20 cellular contexts compared by ENCODE assay signal in genomic region chr10:86403183-86403797, GRCh38. TPM values are rescaled to one million over a fixed set of nuclear protein-coding genes. Genes with fewer than 3 reads are reported as not detected.
A peak's percentile ranks its signal among the peaks of the same experiment; 100 is the strongest.
DNase-seq lines count a peak whose midpoint lies in the region; ATAC-seq and TF ChIP-seq lines count a peak whose summit lies in the region.
"Had no signal": no experiment of that assay in that cellular context is flagged by ENCODE, and none has a peak within 500 bp of the region (broad histone marks: within the 10 kb centered on the region; RNA-seq: fewer than 3 reads in every experiment).

No MANE protein-coding gene starts in this region.

- intact Hi-C loops in thyroid gland (cut with DNase I) = loop anchor here (5.0 kb wide), 1 partner anchor 119 kb away; the partner anchor contains the start of gene WAPL

- no peaks in the 10 kb centered on the region for H3K36me3 ChIP-seq in thyroid gland
- H3K36me3 ChIP-seq: right lobe of liver had no signal

- H3K4me1 Mint-ChIP-seq in activated naive CD4-positive, alpha-beta T cell treated with anti-CD3 and anti-CD28 coated beads, Interleukin-2, amount 50 U/mL, for 24 hours = peaks cover 19% of the 10 kb centered on the region

- peaks cover 28 to 31% of the 10 kb centered on the region in 2 donors for H3K4me1 ChIP-seq in thyroid gland

- H3K27ac ChIP-seq in thyroid gland = peak overlapping the region; percentile 12 to 57 (median 38)
- H3K27ac ChIP-seq: PC-9 had no signal

- no peak for TF ChIP-seq CTCF in thyroid gland (IDR thresholded peaks at IDR 0.05)

- no peak for ATAC-seq in HG02571 (IDR thresholded peaks at IDR 0.05; ENCODE audit: unreplicated experiment)
- ATAC-seq: A549; activated CD4-positive, CD25-positive, alpha-beta regulatory T cell treated with anti-CD3 and anti-CD28 coated beads, Interleukin-2, amount 50 U/mL, for 24 hours had no signal

- no peak overlapping the region for H3K4me3 ChIP-seq in thyroid gland (replicated peaks in 1 of 3)
- H3K4me3 ChIP-seq: A549, PC-9, right lobe of liver had no signal

- WGBS in thyroid gland, 2 donors = 53 to 54% methylated on average over 6 of the region's 6 CpGs

- no peak overlapping the region for H3K27ac Mint-ChIP-seq in activated naive CD4-positive, alpha-beta T cell treated with anti-CD3 and anti-CD28 coated beads, Interleukin-2, amount 50 U/mL, for 24 hours
- H3K27ac Mint-ChIP-seq: CD14-positive monocyte had no signal

- no peak for TF ChIP-seq POLR2A in thyroid gland (IDR thresholded peaks at IDR 0.05)

- no peaks in the 10 kb centered on the region for H3K36me3 Mint-ChIP-seq in activated naive CD4-positive, alpha-beta T cell treated with anti-CD3 and anti-CD28 coated beads, Interleukin-2, amount 50 U/mL, for 24 hours

- H3K9me3 ChIP-seq in thyroid gland = no peaks in the 10 kb centered on the region
- H3K9me3 ChIP-seq: A549, right lobe of liver had no signal

- H3K4me3 Mint-ChIP-seq in activated naive CD4-positive, alpha-beta T cell treated with anti-CD3 and anti-CD28 coated beads, Interleukin-2, amount 50 U/mL, for 24 hours = peak overlapping the region; percentile 20

- H3K9me3 Mint-ChIP-seq in activated naive CD4-positive, alpha-beta T cell treated with anti-CD3 and anti-CD28 coated beads, Interleukin-2, amount 50 U/mL, for 24 hours = no peaks in the 10 kb centered on the region

- no peaks in the 10 kb centered on the region for H3K27me3 Mint-ChIP-seq in activated naive CD4-positive, alpha-beta T cell treated with anti-CD3 and anti-CD28 coated beads, Interleukin-2, amount 50 U/mL, for 24 hours

- no peaks in the 10 kb centered on the region for H3K27me3 ChIP-seq in thyroid gland
- H3K27me3 ChIP-seq: right lobe of liver had no signal

- no peak for DNase-seq in activated naive CD4-positive, alpha-beta T cell treated with Interleukin-2 at 50 U/mL for 16 hours
- DNase-seq in RKO (ENCODE audit: low spot score) (peak; percentile 11), kidney tubule cell (ENCODE audit: low spot score) (peak; percentile 93), thyroid gland (peak; percentile 85 to 90), RPMI8226 (no peak)
- no peak for DNase-seq in activated CD8-positive, alpha-beta memory T cell treated with anti-CD3 and anti-CD28 coated beads, Interleukin-2, amount 50 U/mL, for 4 hours
- DNase-seq: activated gamma-delta T cell treated with Interleukin-2 at 50 U/mL for 16 hours; DND-41; islet precursor cell; KG1; NCI-H82; stimulated activated naive CD4-positive, alpha-beta T cell treated with Interleukin-2 at 50 U/mL for 16 hours; trophoblast cell had no signal

RNA-seq across cellular contexts. Expression of gene GRID1, which starts 36.7 kb away (rescaled TPM):
- 10 to 100 TPM; 17.2 to 28.1 (median 23.6) TPM for total RNA-seq in thyroid gland
- total RNA-seq: PC-9 had no signal

Comparison
In these comparisons a context has a peak if more than half of its experiments do, and no peak if none do; other contexts are left out.
1. DNase-seq: peak in RKO (single experiment), kidney tubule cell (single experiment) and thyroid gland (2 of 2); none in activated naive CD4-positive, alpha-beta T cell treated with Interleukin-2 at 50 U/mL for 16 hours (single experiment), RPMI8226 (single experiment) and activated CD8-positive, alpha-beta memory T cell treated with anti-CD3 and anti-CD28 coated beads, Interleukin-2, amount 50 U/mL, for 4 hours (single experiment).